ENCODE assay signal across 11 cellular contexts in genomic region chr17:71085238-71086033, GRCh38.
A peak's percentile ranks its signal among the peaks of the same experiment; 100 is the strongest.
DNase-seq lines count a peak whose midpoint lies in the region; ATAC-seq and TF ChIP-seq lines count a peak whose summit lies in the region.
"Had no signal": no experiment of that assay in that cellular context is flagged by ENCODE, and none has a peak within 500 bp of the region (broad histone marks: within the 10 kb centered on the region; RNA-seq: fewer than 3 reads in every experiment).

No MANE protein-coding gene starts in this region.

- H3K4me1 Mint-ChIP-seq in activated T-helper 17 cell treated with anti-CD3 and anti-CD28 coated beads, Interleukin-2, amount 50 U/mL, for 72 hours = no peaks in the 10 kb centered on the region
- H3K4me1 Mint-ChIP-seq: mesothelial cell of epicardium had no signal

- POLR2A ChIA-PET in A673 (lab: Charles Lee; ENCODE audit: low non-redundant PET) = interaction anchor here (0.6 kb wide), 1 partner anchor 72 kb away, joined by 3 read pairs; no protein-coding TSS in a partner anchor

- TF ChIP-seq CTCF in A673 (conservative IDR thresholded peaks at IDR 0.05; ENCODE audit: low read depth, low read length) (no peak), GM10266 (IDR thresholded peaks at IDR 0.05; ENCODE audit: control insufficient read depth, insufficient read depth, low read depth, missing control alignments) (peak; percentile 10), fibroblast of mammary gland (conservative IDR thresholded peaks at IDR 0.05; ENCODE audit: control insufficient read depth, insufficient read depth, low read depth, low read length) (peak; percentile 38)

- H3K27ac Mint-ChIP-seq in activated T-helper 17 cell treated with anti-CD3 and anti-CD28 coated beads, Interleukin-2, amount 50 U/mL, for 72 hours = no peak overlapping the region
- H3K27ac Mint-ChIP-seq: mesothelial cell of epicardium had no signal

- H3K36me3 Mint-ChIP-seq in activated T-helper 17 cell treated with anti-CD3 and anti-CD28 coated beads, Interleukin-2, amount 50 U/mL, for 72 hours (ENCODE audit: low read depth) = no peaks in the 10 kb centered on the region
- H3K36me3 Mint-ChIP-seq: mesothelial cell of epicardium had no signal

- no peak overlapping the region for H3K27ac ChIP-seq in A673 (ENCODE audit: low read depth, low read length, poor library complexity, severe bottlenecking)
- H3K27ac ChIP-seq: adrenal gland had no signal

- no peaks in the 10 kb centered on the region for H3K4me1 ChIP-seq in A673 (ENCODE audit: insufficient read depth, low read length, poor library complexity, severe bottlenecking)
- H3K4me1 ChIP-seq: adrenal gland had no signal

- no peak overlapping the region for H3K4me3 ChIP-seq in A673 (ENCODE audit: low read depth, low read length, poor library complexity, severe bottlenecking)
- H3K4me3 ChIP-seq in fibroblast of mammary gland (ENCODE audit: control insufficient read depth, low read depth, low read length) = no peak overlapping the region
- H3K4me3 ChIP-seq: adrenal gland had no signal

- DNase-seq in A673 (ENCODE audit: low spot score) (peak; percentile 1), GM10266 (ENCODE audit: extremely low spot score) (peak; percentile 6), NOMO-1 treated with DMSO at 0.1 percent for 48 hours (lab: John Stamatoyannopoulos, UW; ENCODE audit: unreplicated experiment) (peak; percentile 43), fibroblast of mammary gland (ENCODE audit: low read depth) (peak; percentile 30), NCI-H1436 (lab: John Stamatoyannopoulos, UW) (no peak)
- DNase-seq: stimulated activated naive CD4-positive, alpha-beta T cell had no signal

- H3K36me3 ChIP-seq in A673 (ENCODE audit: insufficient read depth, low read length, poor library complexity, severe bottlenecking) = no peaks in the 10 kb centered on the region
- H3K36me3 ChIP-seq: adrenal gland had no signal

- CTCF ChIA-PET in A673 (lab: Charles Lee) = interaction anchor here (0.5 kb wide), 1 partner anchor 46 kb away, joined by 6 read pairs; no protein-coding TSS in a partner anchor

- no peaks in the 10 kb centered on the region for H3K27me3 ChIP-seq in A673 (replicated peaks; ENCODE audit: insufficient read depth, low read depth, low read length, poor library complexity)
- H3K27me3 ChIP-seq: adrenal gland had no signal

- peaks cover 5% of the 10 kb centered on the region for H3K9me3 Mint-ChIP-seq in activated T-helper 17 cell treated with anti-CD3 and anti-CD28 coated beads, Interleukin-2, amount 50 U/mL, for 72 hours

- no peaks in the 10 kb centered on the region for H3K27me3 Mint-ChIP-seq in activated T-helper 17 cell treated with anti-CD3 and anti-CD28 coated beads, Interleukin-2, amount 50 U/mL, for 72 hours

- H3K9me3 ChIP-seq in A673 (ENCODE audit: low read depth, low read length, poor library complexity, severe bottlenecking) = peaks cover under 1% of the 10 kb centered on the region
- H3K9me3 ChIP-seq: adrenal gland had no signal

- no TSS peak for BruUV-seq in A673 (replicated peaks; lab: Mats Ljungman, UMichigan)

- H3K4me3 Mint-ChIP-seq in activated T-helper 17 cell treated with anti-CD3 and anti-CD28 coated beads, Interleukin-2, amount 50 U/mL, for 72 hours = no peak overlapping the region
- H3K4me3 Mint-ChIP-seq: mesothelial cell of epicardium had no signal

- intact Hi-C loops in A673 (cut with micrococcal nuclease; ENCODE audit: unreplicated experiment) = no loop called here

- ATAC-seq in HG03108 (IDR thresholded peaks at IDR 0.05; ENCODE audit: unreplicated experiment) (no peak), HG03432 (IDR thresholded peaks at IDR 0.05; ENCODE audit: unreplicated experiment) (no peak)
- ATAC-seq in activated T-helper 17 cell treated with anti-CD3 and anti-CD28 coated beads, Interleukin-2, amount 50 U/mL, for 72 hours (replicated peaks) = no peak
